In the genomic region with DNA sequence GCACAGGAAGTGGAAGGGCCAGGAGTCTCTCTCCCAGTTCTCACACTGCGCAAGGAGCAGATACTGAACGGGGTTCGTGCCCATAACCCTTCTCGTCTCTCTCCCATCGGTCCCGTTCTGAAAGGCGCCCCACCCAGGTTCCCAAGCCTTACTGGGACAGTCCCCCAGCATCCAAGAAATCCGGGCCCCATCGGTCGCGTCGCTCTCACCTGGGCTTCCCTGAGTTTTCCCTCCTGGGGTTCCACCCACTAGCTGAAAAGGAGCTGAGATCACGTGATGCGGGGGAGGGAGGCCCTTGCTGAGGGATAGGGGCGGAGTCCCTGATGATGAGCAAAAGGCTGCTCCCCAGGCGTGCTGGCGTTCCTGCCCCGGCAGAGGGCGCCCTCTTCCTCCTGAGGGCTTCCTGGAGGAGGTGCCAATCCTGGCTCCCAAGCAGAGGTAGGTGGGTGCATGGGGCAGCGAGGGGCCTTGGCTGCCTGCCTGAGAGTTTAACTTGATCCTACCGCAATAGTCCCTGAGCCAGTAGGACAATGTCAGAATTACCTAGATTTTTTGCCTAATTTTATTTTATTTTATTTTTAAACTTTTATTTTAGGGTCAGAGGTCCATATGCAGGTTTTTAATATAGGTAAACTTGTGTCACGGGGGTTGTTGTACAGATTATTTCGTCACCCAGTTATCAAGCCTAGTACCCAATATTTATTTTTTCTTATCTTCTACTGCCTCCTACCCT, we compare ENCODE assay signal across 1 cellular context.
A peak's percentile ranks its signal among the peaks of the same experiment; 100 is the strongest.
TF ChIP-seq lines count a peak whose summit lies in the region.

A gene (minus strand): TSS at position 271 of the 733 bp plus-strand sequence. CDS start 689 bp downstream, outside the sequence.

TF ChIP-seq in H1, 55 proteins besides CTCF, POLR2A, EP300 and RAD21:
- TF ChIP-seq PHF8 (conservative IDR thresholded peaks at IDR 0.05; ENCODE audit: low read depth, low read length), result peak; percentile 50; the same call in 1 of the 2 replicates
- peak; percentile 43; the same call in 1 of the 2 replicates for TF ChIP-seq TAF1 (IDR thresholded peaks at IDR 0.05; ENCODE audit: low read depth, low read length)
- peak in 1 of 2 experiments; percentile 70; a peak in 1 of 4 replicates for TF ChIP-seq HDAC2 (IDR thresholded peaks at IDR 0.05; ENCODE audit: borderline replicate concordance in 1 of 2, low read depth in 2 of 2, low read length in 2 of 2)
- TF ChIP-seq CREB1 (IDR thresholded peaks at IDR 0.05), result peak; percentile 75; the same call in 1 of the 2 replicates
- TF ChIP-seq, protein P1, sequence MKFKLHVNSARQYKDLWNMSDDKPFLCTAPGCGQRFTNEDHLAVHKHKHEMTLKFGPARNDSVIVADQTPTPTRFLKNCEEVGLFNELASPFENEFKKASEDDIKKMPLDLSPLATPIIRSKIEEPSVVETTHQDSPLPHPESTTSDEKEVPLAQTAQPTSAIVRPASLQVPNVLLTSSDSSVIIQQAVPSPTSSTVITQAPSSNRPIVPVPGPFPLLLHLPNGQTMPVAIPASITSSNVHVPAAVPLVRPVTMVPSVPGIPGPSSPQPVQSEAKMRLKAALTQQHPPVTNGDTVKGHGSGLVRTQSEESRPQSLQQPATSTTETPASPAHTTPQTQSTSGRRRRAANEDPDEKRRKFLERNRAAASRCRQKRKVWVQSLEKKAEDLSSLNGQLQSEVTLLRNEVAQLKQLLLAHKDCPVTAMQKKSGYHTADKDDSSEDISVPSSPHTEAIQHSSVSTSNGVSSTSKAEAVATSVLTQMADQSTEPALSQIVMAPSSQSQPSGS (IDR thresholded peaks at IDR 0.05; ENCODE audit: low read length), result no peak
- TF ChIP-seq BRCA1 (IDR thresholded peaks at IDR 0.05; ENCODE audit: low read depth, low read length), result peak; percentile 15; the same call in 1 of the 2 replicates
- TF ChIP-seq EGR1 (IDR thresholded peaks at IDR 0.05; ENCODE audit: borderline replicate concordance, low read depth, low read length), result peak; percentile 95
- no peak for TF ChIP-seq SP1 (IDR thresholded peaks at IDR 0.05; ENCODE audit: low read depth, low read length)
- peak; percentile 24; the same call in 1 of the 2 replicates for TF ChIP-seq KDM1A (IDR thresholded peaks at IDR 0.05; ENCODE audit: borderline replicate concordance, low read length)
- TF ChIP-seq, protein P2, sequence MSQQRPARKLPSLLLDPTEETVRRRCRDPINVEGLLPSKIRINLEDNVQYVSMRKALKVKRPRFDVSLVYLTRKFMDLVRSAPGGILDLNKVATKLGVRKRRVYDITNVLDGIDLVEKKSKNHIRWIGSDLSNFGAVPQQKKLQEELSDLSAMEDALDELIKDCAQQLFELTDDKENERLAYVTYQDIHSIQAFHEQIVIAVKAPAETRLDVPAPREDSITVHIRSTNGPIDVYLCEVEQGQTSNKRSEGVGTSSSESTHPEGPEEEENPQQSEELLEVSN (IDR thresholded peaks at IDR 0.05), result peak; percentile 52; the same call in 1 of the 2 replicates
- 0 out of 2 replicates have a peak, but pooled peaks have one; percentile 50 for TF ChIP-seq YY1 (IDR thresholded peaks at IDR 0.05; ENCODE audit: low read depth, low read length)
- TF ChIP-seq, protein P3, sequence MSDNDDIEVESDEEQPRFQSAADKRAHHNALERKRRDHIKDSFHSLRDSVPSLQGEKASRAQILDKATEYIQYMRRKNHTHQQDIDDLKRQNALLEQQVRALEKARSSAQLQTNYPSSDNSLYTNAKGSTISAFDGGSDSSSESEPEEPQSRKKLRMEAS (IDR thresholded peaks at IDR 0.05), result peak; percentile 68
- no peak for TF ChIP-seq BCL11A (IDR thresholded peaks at IDR 0.05; ENCODE audit: low read depth in 2 of 2, low read length in 2 of 2)
- TF ChIP-seq SP4 (IDR thresholded peaks at IDR 0.05; ENCODE audit: low read length), result peak; percentile 86; the same call in 1 of the 2 replicates
- TF ChIP-seq, protein P4, sequence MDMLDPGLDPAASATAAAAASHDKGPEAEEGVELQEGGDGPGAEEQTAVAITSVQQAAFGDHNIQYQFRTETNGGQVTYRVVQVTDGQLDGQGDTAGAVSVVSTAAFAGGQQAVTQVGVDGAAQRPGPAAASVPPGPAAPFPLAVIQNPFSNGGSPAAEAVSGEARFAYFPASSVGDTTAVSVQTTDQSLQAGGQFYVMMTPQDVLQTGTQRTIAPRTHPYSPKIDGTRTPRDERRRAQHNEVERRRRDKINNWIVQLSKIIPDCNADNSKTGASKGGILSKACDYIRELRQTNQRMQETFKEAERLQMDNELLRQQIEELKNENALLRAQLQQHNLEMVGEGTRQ (IDR thresholded peaks at IDR 0.05; ENCODE audit: low read length), result peak; percentile 97
- 0 out of 4 replicates have a peak, but pooled peaks of 1 of the 2 experiments have one; percentile 48 for TF ChIP-seq SIN3A (conservative IDR thresholded peaks at IDR 0.05 in 1 of 2, IDR thresholded peaks at IDR 0.05 in 1 of 2; ENCODE audit: low read depth in 1 of 2, low read length in 2 of 2)
- peak; percentile 74; the same call in 1 of the 2 replicates for TF ChIP-seq GTF2F1 (IDR thresholded peaks at IDR 0.05; ENCODE audit: borderline replicate concordance, low read depth, low read length)
- no peak for TF ChIP-seq FOSL1 (IDR thresholded peaks at IDR 0.05; ENCODE audit: insufficient read depth, low read depth, low read length)
- TF ChIP-seq, protein P5, sequence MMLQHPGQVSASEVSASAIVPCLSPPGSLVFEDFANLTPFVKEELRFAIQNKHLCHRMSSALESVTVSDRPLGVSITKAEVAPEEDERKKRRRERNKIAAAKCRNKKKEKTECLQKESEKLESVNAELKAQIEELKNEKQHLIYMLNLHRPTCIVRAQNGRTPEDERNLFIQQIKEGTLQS (IDR thresholded peaks at IDR 0.05; ENCODE audit: insufficient read depth, low read depth, low read length), result peak; percentile 92
